Comparison of ENCODE assay signal across 8 cellular contexts in genomic region chr3:48446043-48446424, GRCh38. TPM values are rescaled to one million over a fixed set of nuclear protein-coding genes. Genes with fewer than 3 reads are reported as not detected.
DNase-seq lines count a peak whose midpoint lies in the region; ATAC-seq, FAIRE-seq and TF ChIP-seq lines count a peak whose summit lies in the region.

No MANE protein-coding gene starts in this region.

- DNase-seq in right atrium auricular region (ENCODE audit: low spot score): no peak
- DNase-seq in Right ventricle myocardium inferior (ENCODE audit: missing footprints): no peak
- no peak for DNase-seq in bronchial epithelial cell (ENCODE audit: low read depth)
- DNase-seq in AML-193 (lab: John Stamatoyannopoulos, UW): no peak
- no peak for DNase-seq in NCI-H226

- H3K27ac ChIP-seq in right atrium auricular region: peak overlapping the region; percentile 88 to 92

- H3K4me3 ChIP-seq in right atrium auricular region: peak overlapping the region; percentile 89 to 90
- peak overlapping the region; percentile 49 for H3K4me3 ChIP-seq in bronchial epithelial cell (ENCODE audit: low read depth, low read length)
- peak overlapping the region; percentile 78 for H3K4me3 ChIP-seq in mononuclear cell (ENCODE audit: low read length)

- H3K9me3 ChIP-seq in right atrium auricular region: no peaks in the 10 kb centered on the region
- no peaks in the 10 kb centered on the region for H3K9me3 ChIP-seq in mononuclear cell (ENCODE audit: low read depth, low read length)

- intact Hi-C loops in Right ventricle myocardium inferior (cut with DNase I): no loop called here

- TF ChIP-seq CTCF in right atrium auricular region (IDR thresholded peaks at IDR 0.05): no peak
- no peak for TF ChIP-seq CTCF in bronchial epithelial cell (IDR thresholded peaks at IDR 0.05; ENCODE audit: insufficient read depth, low read length, severe bottlenecking)

- H3K4me1 ChIP-seq in right atrium auricular region: peaks cover 0 to 31% of the 10 kb centered on the region in 2 donors
- H3K4me1 ChIP-seq in mononuclear cell (ENCODE audit: insufficient read depth, low read length): peaks cover 34% of the 10 kb centered on the region

- H3K36me3 ChIP-seq in right atrium auricular region: peaks cover 32% of the 10 kb centered on the region
- peaks cover 9% of the 10 kb centered on the region for H3K36me3 ChIP-seq in bronchial epithelial cell (ENCODE audit: control insufficient read depth, insufficient read depth, low read length)

- no peak for ATAC-seq in Right ventricle myocardium inferior
- no peak for ATAC-seq in HG03039 (IDR thresholded peaks at IDR 0.05; ENCODE audit: unreplicated experiment)
- no peak for ATAC-seq in HG03025 (IDR thresholded peaks at IDR 0.05; ENCODE audit: low FRiP score, unreplicated experiment)

- FAIRE-seq in bronchial epithelial cell (lab: Jason Lieb, UNC): no peak

- H3K27me3 ChIP-seq in right atrium auricular region: no peaks in the 10 kb centered on the region
- no peaks in the 10 kb centered on the region for H3K27me3 ChIP-seq in bronchial epithelial cell (ENCODE audit: control insufficient read depth, insufficient read depth, low read length)
- no peaks in the 10 kb centered on the region for H3K27me3 ChIP-seq in mononuclear cell (ENCODE audit: insufficient read depth, low read length)

RNA-seq across cellular contexts. Expression of gene ATRIP, which starts 0.5 kb away (rescaled TPM):
- total RNA-seq in right atrium auricular region: 1 to 10 TPM; 2.0 to 3.1 TPM
- total RNA-seq in Right ventricle myocardium inferior: 3.2 TPM
- total RNA-seq in bronchial epithelial cell: 4.1 and 5.5 TPM in 2 replicates
- 5.1 TPM for total RNA-seq in mononuclear cell

RNA-seq across cellular contexts. Expression of gene TMA7, which starts 6.0 kb away (rescaled TPM):
- 100 to 1,000 TPM; 194 to 286 TPM for total RNA-seq in right atrium auricular region
- total RNA-seq in Right ventricle myocardium inferior: 251 TPM
- 190 and 360 TPM in 2 replicates for total RNA-seq in bronchial epithelial cell
- total RNA-seq in mononuclear cell: 271 TPM

RNA-seq across cellular contexts. Expression of gene CCDC51, which starts 6.1 kb away (rescaled TPM):
- 1 to 10 TPM; 8.4 to 9.2 TPM for total RNA-seq in right atrium auricular region
- total RNA-seq in Right ventricle myocardium inferior: 13.3 TPM
- 48.4 and 55.3 TPM in 2 replicates for total RNA-seq in bronchial epithelial cell
- total RNA-seq in mononuclear cell: 1.4 TPM

RNA-seq across cellular contexts. Expression of gene PLXNB1, which starts 16.1 kb away (rescaled TPM):
- total RNA-seq in right atrium auricular region: 10 to 100 TPM; 69.4 to 73.0 TPM
- 45.4 TPM for total RNA-seq in Right ventricle myocardium inferior
- total RNA-seq in bronchial epithelial cell: 63.7 and 90.4 TPM in 2 replicates
- 0.63 TPM for total RNA-seq in mononuclear cell

RNA-seq across cellular contexts. Expression of gene SHISA5, which starts 57.9 kb away (rescaled TPM):
- total RNA-seq in right atrium auricular region (100 to 1,000 TPM in 1 of 2 donors, 10 to 100 TPM in 1; 66.9 to 120 TPM), Right ventricle myocardium inferior (57.3 TPM), bronchial epithelial cell (87.1 and 131 TPM in 2 replicates), mononuclear cell (64.1 TPM)
